13 cellular contexts compared by ENCODE assay signal in genomic region chr10:19046709-19047108, GRCh38. TPM values are rescaled to one million over a fixed set of nuclear protein-coding genes. Genes with fewer than 3 reads are reported as not detected.
A peak's percentile ranks its signal among the peaks of the same experiment; 100 is the strongest.
DNase-seq lines count a peak whose midpoint lies in the region; ATAC-seq and TF ChIP-seq lines count a peak whose summit lies in the region.
"Had no signal": no experiment of that assay in that cellular context is flagged by ENCODE, and none has a peak within 500 bp of the region (broad histone marks: within the 10 kb centered on the region; RNA-seq: fewer than 3 reads in every experiment).

No MANE protein-coding gene starts in this region.

- H3K27me3 Mint-ChIP-seq in progenitor cell of endocrine pancreas = peaks cover 5% of the 10 kb centered on the region
- H3K27me3 Mint-ChIP-seq: CD4-positive, alpha-beta memory T cell had no signal

- no peaks in the 10 kb centered on the region for H3K36me3 Mint-ChIP-seq in progenitor cell of endocrine pancreas (ENCODE audit: insufficient read depth)
- H3K36me3 Mint-ChIP-seq: CD4-positive, alpha-beta memory T cell had no signal

- ATAC-seq in HG03135 (IDR thresholded peaks at IDR 0.05; ENCODE audit: unreplicated experiment) = no peak
- ATAC-seq: A549 had no signal

- H3K36me3 ChIP-seq in H7 (replicated peaks; ENCODE audit: control insufficient read depth, insufficient read depth, low read length) = no peaks in the 10 kb centered on the region
- H3K36me3 ChIP-seq: BE2C had no signal

- H3K9me3 Mint-ChIP-seq in progenitor cell of endocrine pancreas (ENCODE audit: low read depth) = no peaks in the 10 kb centered on the region
- H3K9me3 Mint-ChIP-seq: H9 had no signal

- DNase-seq in LoVo (ENCODE audit: low spot score) = peak; percentile 10
- DNase-seq in kidney tubule cell (ENCODE audit: low spot score) = peak; percentile 2
- no peak for DNase-seq in progenitor cell of endocrine pancreas (ENCODE audit: low spot score, unreplicated experiment)
- DNase-seq in H7 = no peak
- DNase-seq in HPDE6-E6E7 (ENCODE audit: extremely low spot score) = no peak
- DNase-seq: BE2C; CD4-positive, alpha-beta memory T cell; DMS53; H9; IMR-90; KBM-7 had no signal

- no peak overlapping the region for H3K4me3 ChIP-seq in H7 (ENCODE audit: insufficient read depth, low read depth, low read length)
- H3K4me3 ChIP-seq: A549 had no signal

- H3K4me1 Mint-ChIP-seq in progenitor cell of endocrine pancreas (ENCODE audit: low read depth) = peaks cover 25% of the 10 kb centered on the region
- H3K4me1 Mint-ChIP-seq: CD4-positive, alpha-beta memory T cell had no signal

- TF ChIP-seq CTCF in progenitor cell of endocrine pancreas (IDR thresholded peaks at IDR 0.05; ENCODE audit: unreplicated experiment) = no peak

- H3K4me3 Mint-ChIP-seq in progenitor cell of endocrine pancreas (ENCODE audit: low read depth) = no peak overlapping the region
- H3K4me3 Mint-ChIP-seq: CD4-positive, alpha-beta memory T cell; H9 had no signal

- peak overlapping the region; percentile 5 for H3K27ac Mint-ChIP-seq in progenitor cell of endocrine pancreas
- H3K27ac Mint-ChIP-seq: CD4-positive, alpha-beta memory T cell had no signal

- H3K27me3 ChIP-seq in H7 (ENCODE audit: control insufficient read depth, insufficient read depth, low read length) = no peaks in the 10 kb centered on the region
- H3K27me3 ChIP-seq: BE2C had no signal

RNA-seq across cellular contexts. Expression of gene MALRD1, which starts 1.9 kb away (rescaled TPM):
- 1.2 and 1.5 TPM in 2 replicates for total RNA-seq in progenitor cell of endocrine pancreas
- total RNA-seq in H7 (2014; rRNA removed; shearing (Covaris generic)) = 0.69 TPM in 1 of 2 replicates, not detected in the other
- total RNA-seq: CD4-positive, alpha-beta memory T cell had no signal

Comparison
In these comparisons a context has a peak if more than half of its experiments do, and no peak if none do; other contexts are left out.
1. DNase-seq: peak in LoVo (single experiment) and kidney tubule cell (single experiment); none in progenitor cell of endocrine pancreas (single experiment), H7 (single experiment) and HPDE6-E6E7 (single experiment).